In the genomic region with DNA sequence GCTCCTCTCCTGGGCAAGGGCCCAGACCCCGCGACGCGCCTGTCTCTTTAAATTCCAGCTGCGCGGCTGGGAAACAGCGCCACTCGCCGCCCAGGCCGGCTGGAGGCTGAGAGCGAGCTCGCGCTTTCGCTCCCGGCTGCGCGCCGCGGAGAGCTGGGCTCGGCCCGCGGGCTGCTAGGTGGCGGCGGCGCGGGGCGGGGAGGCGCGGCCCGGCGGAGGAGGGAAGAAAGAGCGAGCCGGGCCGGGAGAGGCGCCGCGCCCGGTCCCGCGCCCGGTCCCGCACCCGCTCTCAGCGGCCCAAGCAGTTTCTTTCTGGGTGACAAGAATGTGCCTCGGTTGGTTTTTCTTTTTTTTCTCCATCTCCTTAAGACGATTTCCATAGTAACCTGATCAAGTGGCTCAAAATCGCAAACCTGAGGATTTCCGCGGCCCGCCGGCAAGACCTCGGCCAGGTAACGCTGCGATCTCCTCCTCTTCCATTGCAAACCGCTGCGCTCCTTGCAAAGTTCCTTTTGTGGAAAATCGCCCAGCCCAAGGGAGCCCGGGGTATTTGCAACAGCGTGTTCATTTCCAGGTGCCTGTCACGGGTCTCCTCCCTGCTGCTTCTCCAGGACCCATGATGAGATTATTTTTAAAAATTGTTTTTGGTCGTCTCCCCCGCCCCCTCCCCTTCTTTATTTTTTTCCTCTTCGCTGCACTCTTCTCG, we compare ENCODE assay signal across 1 cellular context.
TF ChIP-seq lines count a peak whose summit lies in the region.

No MANE protein-coding gene starts in this region.

TF ChIP-seq in HepG2, 621 proteins besides CTCF, POLR2A, EP300 and RAD21 (continued from another document and continues in another):
- TF ChIP-seq, protein P1, sequence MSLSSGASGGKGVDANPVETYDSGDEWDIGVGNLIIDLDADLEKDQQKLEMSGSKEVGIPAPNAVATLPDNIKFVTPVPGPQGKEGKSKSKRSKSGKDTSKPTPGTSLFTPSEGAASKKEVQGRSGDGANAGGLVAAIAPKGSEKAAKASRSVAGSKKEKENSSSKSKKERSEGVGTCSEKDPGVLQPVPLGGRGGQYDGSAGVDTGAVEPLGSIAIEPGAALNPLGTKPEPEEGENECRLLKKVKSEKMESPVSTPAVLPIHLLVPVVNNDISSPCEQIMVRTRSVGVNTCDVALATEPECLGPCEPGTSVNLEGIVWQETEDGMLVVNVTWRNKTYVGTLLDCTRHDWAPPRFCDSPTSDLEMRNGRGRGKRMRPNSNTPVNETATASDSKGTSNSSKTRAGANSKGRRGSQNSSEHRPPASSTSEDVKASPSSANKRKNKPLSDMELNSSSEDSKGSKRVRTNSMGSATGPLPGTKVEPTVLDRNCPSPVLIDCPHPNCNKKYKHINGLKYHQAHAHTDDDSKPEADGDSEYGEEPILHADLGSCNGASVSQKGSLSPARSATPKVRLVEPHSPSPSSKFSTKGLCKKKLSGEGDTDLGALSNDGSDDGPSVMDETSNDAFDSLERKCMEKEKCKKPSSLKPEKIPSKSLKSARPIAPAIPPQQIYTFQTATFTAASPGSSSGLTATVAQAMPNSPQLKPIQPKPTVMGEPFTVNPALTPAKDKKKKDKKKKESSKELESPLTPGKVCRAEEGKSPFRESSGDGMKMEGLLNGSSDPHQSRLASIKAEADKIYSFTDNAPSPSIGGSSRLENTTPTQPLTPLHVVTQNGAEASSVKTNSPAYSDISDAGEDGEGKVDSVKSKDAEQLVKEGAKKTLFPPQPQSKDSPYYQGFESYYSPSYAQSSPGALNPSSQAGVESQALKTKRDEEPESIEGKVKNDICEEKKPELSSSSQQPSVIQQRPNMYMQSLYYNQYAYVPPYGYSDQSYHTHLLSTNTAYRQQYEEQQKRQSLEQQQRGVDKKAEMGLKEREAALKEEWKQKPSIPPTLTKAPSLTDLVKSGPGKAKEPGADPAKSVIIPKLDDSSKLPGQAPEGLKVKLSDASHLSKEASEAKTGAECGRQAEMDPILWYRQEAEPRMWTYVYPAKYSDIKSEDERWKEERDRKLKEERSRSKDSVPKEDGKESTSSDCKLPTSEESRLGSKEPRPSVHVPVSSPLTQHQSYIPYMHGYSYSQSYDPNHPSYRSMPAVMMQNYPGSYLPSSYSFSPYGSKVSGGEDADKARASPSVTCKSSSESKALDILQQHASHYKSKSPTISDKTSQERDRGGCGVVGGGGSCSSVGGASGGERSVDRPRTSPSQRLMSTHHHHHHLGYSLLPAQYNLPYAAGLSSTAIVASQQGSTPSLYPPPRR (CRISPR knock-in tag; IDR thresholded peaks at IDR 0.05; ENCODE audit: borderline replicate concordance): no peak
- 0 out of 2 replicates have a peak, but pooled peaks have one; percentile 50 for TF ChIP-seq ZBTB42 (CRISPR knock-in tag; IDR thresholded peaks at IDR 0.05)
- TF ChIP-seq XRCC5 (optimal IDR thresholded peaks at IDR 0.05; ENCODE audit: low read length): peak; percentile 86
- TF ChIP-seq ZFP36 (IDR thresholded peaks at IDR 0.05; ENCODE audit: borderline replicate concordance, low read depth, low read length, partially characterized antibody): no peak
- no peak for TF ChIP-seq HNRNPUL1 (IDR thresholded peaks at IDR 0.05; ENCODE audit: low read depth, low read length)
- no peak for TF ChIP-seq RXRA (CRISPR knock-in tag; IDR thresholded peaks at IDR 0.05)
- TF ChIP-seq, protein P2, sequence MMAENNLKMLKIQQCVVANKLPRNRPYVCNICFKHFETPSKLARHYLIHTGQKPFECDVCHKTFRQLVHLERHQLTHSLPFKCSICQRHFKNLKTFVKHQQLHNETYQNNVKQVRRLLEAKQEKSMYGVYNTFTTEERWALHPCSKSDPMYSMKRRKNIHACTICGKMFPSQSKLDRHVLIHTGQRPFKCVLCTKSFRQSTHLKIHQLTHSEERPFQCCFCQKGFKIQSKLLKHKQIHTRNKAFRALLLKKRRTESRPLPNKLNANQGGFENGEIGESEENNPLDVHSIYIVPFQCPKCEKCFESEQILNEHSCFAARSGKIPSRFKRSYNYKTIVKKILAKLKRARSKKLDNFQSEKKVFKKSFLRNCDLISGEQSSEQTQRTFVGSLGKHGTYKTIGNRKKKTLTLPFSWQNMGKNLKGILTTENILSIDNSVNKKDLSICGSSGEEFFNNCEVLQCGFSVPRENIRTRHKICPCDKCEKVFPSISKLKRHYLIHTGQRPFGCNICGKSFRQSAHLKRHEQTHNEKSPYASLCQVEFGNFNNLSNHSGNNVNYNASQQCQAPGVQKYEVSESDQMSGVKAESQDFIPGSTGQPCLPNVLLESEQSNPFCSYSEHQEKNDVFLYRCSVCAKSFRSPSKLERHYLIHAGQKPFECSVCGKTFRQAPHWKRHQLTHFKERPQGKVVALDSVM (CRISPR knock-in tag; IDR thresholded peaks at IDR 0.05): 0 out of 2 replicates have a peak, but pooled peaks have one; percentile 11
- TF ChIP-seq SMAD9 (CRISPR knock-in tag; IDR thresholded peaks at IDR 0.05): no peak
- TF ChIP-seq, protein P3, sequence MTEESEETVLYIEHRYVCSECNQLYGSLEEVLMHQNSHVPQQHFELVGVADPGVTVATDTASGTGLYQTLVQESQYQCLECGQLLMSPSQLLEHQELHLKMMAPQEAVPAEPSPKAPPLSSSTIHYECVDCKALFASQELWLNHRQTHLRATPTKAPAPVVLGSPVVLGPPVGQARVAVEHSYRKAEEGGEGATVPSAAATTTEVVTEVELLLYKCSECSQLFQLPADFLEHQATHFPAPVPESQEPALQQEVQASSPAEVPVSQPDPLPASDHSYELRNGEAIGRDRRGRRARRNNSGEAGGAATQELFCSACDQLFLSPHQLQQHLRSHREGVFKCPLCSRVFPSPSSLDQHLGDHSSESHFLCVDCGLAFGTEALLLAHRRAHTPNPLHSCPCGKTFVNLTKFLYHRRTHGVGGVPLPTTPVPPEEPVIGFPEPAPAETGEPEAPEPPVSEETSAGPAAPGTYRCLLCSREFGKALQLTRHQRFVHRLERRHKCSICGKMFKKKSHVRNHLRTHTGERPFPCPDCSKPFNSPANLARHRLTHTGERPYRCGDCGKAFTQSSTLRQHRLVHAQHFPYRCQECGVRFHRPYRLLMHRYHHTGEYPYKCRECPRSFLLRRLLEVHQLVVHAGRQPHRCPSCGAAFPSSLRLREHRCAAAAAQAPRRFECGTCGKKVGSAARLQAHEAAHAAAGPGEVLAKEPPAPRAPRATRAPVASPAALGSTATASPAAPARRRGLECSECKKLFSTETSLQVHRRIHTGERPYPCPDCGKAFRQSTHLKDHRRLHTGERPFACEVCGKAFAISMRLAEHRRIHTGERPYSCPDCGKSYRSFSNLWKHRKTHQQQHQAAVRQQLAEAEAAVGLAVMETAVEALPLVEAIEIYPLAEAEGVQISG (CRISPR knock-in tag; IDR thresholded peaks at IDR 0.05): peak; percentile 74
- TF ChIP-seq, protein P4, sequence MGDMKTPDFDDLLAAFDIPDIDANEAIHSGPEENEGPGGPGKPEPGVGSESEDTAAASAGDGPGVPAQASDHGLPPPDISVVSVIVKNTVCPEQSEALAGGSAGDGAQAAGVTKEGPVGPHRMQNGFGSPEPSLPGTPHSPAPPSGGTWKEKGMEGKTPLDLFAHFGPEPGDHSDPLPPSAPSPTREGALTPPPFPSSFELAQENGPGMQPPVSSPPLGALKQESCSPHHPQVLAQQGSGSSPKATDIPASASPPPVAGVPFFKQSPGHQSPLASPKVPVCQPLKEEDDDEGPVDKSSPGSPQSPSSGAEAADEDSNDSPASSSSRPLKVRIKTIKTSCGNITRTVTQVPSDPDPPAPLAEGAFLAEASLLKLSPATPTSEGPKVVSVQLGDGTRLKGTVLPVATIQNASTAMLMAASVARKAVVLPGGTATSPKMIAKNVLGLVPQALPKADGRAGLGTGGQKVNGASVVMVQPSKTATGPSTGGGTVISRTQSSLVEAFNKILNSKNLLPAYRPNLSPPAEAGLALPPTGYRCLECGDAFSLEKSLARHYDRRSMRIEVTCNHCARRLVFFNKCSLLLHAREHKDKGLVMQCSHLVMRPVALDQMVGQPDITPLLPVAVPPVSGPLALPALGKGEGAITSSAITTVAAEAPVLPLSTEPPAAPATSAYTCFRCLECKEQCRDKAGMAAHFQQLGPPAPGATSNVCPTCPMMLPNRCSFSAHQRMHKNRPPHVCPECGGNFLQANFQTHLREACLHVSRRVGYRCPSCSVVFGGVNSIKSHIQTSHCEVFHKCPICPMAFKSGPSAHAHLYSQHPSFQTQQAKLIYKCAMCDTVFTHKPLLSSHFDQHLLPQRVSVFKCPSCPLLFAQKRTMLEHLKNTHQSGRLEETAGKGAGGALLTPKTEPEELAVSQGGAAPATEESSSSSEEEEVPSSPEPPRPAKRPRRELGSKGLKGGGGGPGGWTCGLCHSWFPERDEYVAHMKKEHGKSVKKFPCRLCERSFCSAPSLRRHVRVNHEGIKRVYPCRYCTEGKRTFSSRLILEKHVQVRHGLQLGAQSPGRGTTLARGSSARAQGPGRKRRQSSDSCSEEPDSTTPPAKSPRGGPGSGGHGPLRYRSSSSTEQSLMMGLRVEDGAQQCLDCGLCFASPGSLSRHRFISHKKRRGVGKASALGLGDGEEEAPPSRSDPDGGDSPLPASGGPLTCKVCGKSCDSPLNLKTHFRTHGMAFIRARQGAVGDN (CRISPR knock-in tag; IDR thresholded peaks at IDR 0.05): peak; percentile 38
- TF ChIP-seq, protein P5, sequence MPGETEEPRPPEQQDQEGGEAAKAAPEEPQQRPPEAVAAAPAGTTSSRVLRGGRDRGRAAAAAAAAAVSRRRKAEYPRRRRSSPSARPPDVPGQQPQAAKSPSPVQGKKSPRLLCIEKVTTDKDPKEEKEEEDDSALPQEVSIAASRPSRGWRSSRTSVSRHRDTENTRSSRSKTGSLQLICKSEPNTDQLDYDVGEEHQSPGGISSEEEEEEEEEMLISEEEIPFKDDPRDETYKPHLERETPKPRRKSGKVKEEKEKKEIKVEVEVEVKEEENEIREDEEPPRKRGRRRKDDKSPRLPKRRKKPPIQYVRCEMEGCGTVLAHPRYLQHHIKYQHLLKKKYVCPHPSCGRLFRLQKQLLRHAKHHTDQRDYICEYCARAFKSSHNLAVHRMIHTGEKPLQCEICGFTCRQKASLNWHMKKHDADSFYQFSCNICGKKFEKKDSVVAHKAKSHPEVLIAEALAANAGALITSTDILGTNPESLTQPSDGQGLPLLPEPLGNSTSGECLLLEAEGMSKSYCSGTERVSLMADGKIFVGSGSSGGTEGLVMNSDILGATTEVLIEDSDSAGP (CRISPR knock-in tag; IDR thresholded peaks at IDR 0.05; ENCODE audit: borderline replicate concordance): peak; percentile 99
- TF ChIP-seq, protein P6, sequence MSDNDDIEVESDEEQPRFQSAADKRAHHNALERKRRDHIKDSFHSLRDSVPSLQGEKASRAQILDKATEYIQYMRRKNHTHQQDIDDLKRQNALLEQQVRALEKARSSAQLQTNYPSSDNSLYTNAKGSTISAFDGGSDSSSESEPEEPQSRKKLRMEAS (IDR thresholded peaks at IDR 0.05): 0 out of 2 replicates have a peak, but pooled peaks have one; percentile 35
- no peak for TF ChIP-seq ZNF354B (CRISPR knock-in tag; IDR thresholded peaks at IDR 0.05)
- TF ChIP-seq JUN (CRISPR knock-in tag; IDR thresholded peaks at IDR 0.05): no peak
- no peak for TF ChIP-seq ZNF607 (CRISPR knock-in tag; IDR thresholded peaks at IDR 0.05; ENCODE audit: borderline replicate concordance)
- peak; percentile 34; the same call in 1 of the 2 replicates for TF ChIP-seq NFKB2 (CRISPR knock-in tag; IDR thresholded peaks at IDR 0.05; ENCODE audit: borderline replicate concordance)
- TF ChIP-seq ZNF205 (CRISPR knock-in tag; IDR thresholded peaks at IDR 0.05): peak; percentile 66; the same call in 1 of the 2 replicates
- TF ChIP-seq STAG1 (CRISPR knock-in tag; IDR thresholded peaks at IDR 0.05): peak; percentile 34; the same call in 1 of the 2 replicates
- 0 out of 2 replicates have a peak, but pooled peaks have one; percentile 33 for TF ChIP-seq ZNF33B (CRISPR knock-in tag; IDR thresholded peaks at IDR 0.05)
- TF ChIP-seq ZNF768 (CRISPR knock-in tag; IDR thresholded peaks at IDR 0.05): peak; percentile 45; the same call in 1 of the 2 replicates
- no peak for TF ChIP-seq POLR2G (IDR thresholded peaks at IDR 0.05; ENCODE audit: low read depth, low read length)
- TF ChIP-seq, protein P7, sequence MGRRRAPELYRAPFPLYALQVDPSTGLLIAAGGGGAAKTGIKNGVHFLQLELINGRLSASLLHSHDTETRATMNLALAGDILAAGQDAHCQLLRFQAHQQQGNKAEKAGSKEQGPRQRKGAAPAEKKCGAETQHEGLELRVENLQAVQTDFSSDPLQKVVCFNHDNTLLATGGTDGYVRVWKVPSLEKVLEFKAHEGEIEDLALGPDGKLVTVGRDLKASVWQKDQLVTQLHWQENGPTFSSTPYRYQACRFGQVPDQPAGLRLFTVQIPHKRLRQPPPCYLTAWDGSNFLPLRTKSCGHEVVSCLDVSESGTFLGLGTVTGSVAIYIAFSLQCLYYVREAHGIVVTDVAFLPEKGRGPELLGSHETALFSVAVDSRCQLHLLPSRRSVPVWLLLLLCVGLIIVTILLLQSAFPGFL (CRISPR knock-in tag; IDR thresholded peaks at IDR 0.05): no peak
- TF ChIP-seq, protein P8, sequence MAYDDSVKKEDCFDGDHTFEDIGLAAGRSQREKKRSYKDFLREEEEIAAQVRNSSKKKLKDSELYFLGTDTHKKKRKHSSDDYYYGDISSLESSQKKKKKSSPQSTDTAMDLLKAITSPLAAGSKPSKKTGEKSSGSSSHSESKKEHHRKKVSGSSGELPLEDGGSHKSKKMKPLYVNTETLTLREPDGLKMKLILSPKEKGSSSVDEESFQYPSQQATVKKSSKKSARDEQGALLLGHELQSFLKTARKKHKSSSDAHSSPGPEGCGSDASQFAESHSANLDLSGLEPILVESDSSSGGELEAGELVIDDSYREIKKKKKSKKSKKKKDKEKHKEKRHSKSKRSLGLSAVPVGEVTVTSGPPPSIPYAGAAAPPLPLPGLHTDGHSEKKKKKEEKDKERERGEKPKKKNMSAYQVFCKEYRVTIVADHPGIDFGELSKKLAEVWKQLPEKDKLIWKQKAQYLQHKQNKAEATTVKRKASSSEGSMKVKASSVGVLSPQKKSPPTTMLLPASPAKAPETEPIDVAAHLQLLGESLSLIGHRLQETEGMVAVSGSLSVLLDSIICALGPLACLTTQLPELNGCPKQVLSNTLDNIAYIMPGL (CRISPR knock-in tag; IDR thresholded peaks at IDR 0.05; ENCODE audit: borderline replicate concordance in 1 of 2, low read depth in 1 of 2): peak; percentile 48 to 57; a peak in 1 of 4 replicates
- no peak for TF ChIP-seq SP1 (IDR thresholded peaks at IDR 0.05)
- no peak for TF ChIP-seq SP1 (CRISPR knock-in tag; IDR thresholded peaks at IDR 0.05)
- TF ChIP-seq ZFY (CRISPR knock-in tag; IDR thresholded peaks at IDR 0.05): peak; percentile 41
- no peak for TF ChIP-seq ZBTB20 (CRISPR knock-in tag; IDR thresholded peaks at IDR 0.05; ENCODE audit: borderline replicate concordance, low read depth)
- TF ChIP-seq PRPF4 (IDR thresholded peaks at IDR 0.05; ENCODE audit: low read depth, low read length, poor library complexity, severe bottlenecking): no peak
- no peak for TF ChIP-seq ZSCAN31 (CRISPR knock-in tag; IDR thresholded peaks at IDR 0.05; ENCODE audit: low read depth)
- TF ChIP-seq ERF (CRISPR knock-in tag; IDR thresholded peaks at IDR 0.05): no peak
